Comparison of ENCODE assay signal across 19 cellular contexts in genomic region chr2:32945286-32945685, GRCh38. TPM values are rescaled to one million over a fixed set of nuclear protein-coding genes. Genes with fewer than 3 reads are reported as not detected.
DNase-seq lines count a peak whose midpoint lies in the region; ATAC-seq, FAIRE-seq and TF ChIP-seq lines count a peak whose summit lies in the region.
"Had no signal": no experiment of that assay in that cellular context is flagged by ENCODE, and none has a peak within 500 bp of the region (broad histone marks: within the 10 kb centered on the region; RNA-seq: fewer than 3 reads in every experiment).

No MANE protein-coding gene starts in this region.

- H3K9me3 Mint-ChIP-seq in CD8-positive, alpha-beta memory T cell: no peaks in the 10 kb centered on the region

- H3K27ac Mint-ChIP-seq in CD8-positive, alpha-beta memory T cell: no peak overlapping the region
- H3K27ac Mint-ChIP-seq in T-helper 17 cell: no peak overlapping the region
- H3K27ac Mint-ChIP-seq: H9 had no signal

- peaks cover 4 to 8% (median 7%) of the 10 kb centered on the region in 3 donors for H3K4me1 Mint-ChIP-seq in CD8-positive, alpha-beta memory T cell
- peaks cover 5% of the 10 kb centered on the region for H3K4me1 Mint-ChIP-seq in T-helper 17 cell

- no peak for ATAC-seq in T-helper 17 cell
- no peak for ATAC-seq in gastroesophageal sphincter
- ATAC-seq: Panc1 had no signal

- H3K4me3 Mint-ChIP-seq in CD8-positive, alpha-beta memory T cell: peak overlapping the region in 4 of 7 donors; percentile 7 to 21 (median 17)
- H3K4me3 Mint-ChIP-seq in T-helper 17 cell: peak overlapping the region; percentile 19

- no peak for TF ChIP-seq POLR2A in gastroesophageal sphincter (IDR thresholded peaks at IDR 0.05)

- TF ChIP-seq EP300 in gastroesophageal sphincter (IDR thresholded peaks at IDR 0.05): no peak

- no peaks in the 10 kb centered on the region for H3K4me1 ChIP-seq in CD8-positive, alpha-beta memory T cell (ENCODE audit: insufficient read depth, low read length)
- H3K4me1 ChIP-seq in small intestine (ENCODE audit: control insufficient read depth in 2 of 2, insufficient read depth in 1 of 2, low read depth in 1 of 2, low read length in 1 of 2): no peaks in the 10 kb centered on the region
- H3K4me1 ChIP-seq in gastroesophageal sphincter: peaks cover 0 to 32% (median 0%) of the 10 kb centered on the region in 3 donors

- no peaks in the 10 kb centered on the region for H3K9me3 ChIP-seq in CD8-positive, alpha-beta memory T cell (ENCODE audit: low read length)
- H3K9me3 ChIP-seq in T-helper 17 cell (ENCODE audit: control insufficient read depth, low read length, poor library complexity, severe bottlenecking) (no peaks in the 10 kb centered on the region), small intestine (ENCODE audit: control insufficient read depth, low read depth) (no peaks in the 10 kb centered on the region), gastroesophageal sphincter (no peaks in the 10 kb centered on the region)
- H3K9me3 ChIP-seq: SJSA1 had no signal

- no peak for TF ChIP-seq CTCF in gastroesophageal sphincter (IDR thresholded peaks at IDR 0.05)

- H3K27me3 ChIP-seq in CD8-positive, alpha-beta memory T cell (ENCODE audit: insufficient read depth, low read length, poor library complexity, severe bottlenecking): peaks cover 9% of the 10 kb centered on the region
- H3K27me3 ChIP-seq in small intestine (ENCODE audit: control insufficient read depth in 2 of 2, insufficient read depth in 2 of 2, low read length in 2 of 2) (peaks cover 0 to 2% of the 10 kb centered on the region in 2 donors), gastroesophageal sphincter (no peaks in the 10 kb centered on the region)
- H3K27me3 ChIP-seq: SJSA1 had no signal

- no peak for FAIRE-seq in small intestine (lab: Jason Lieb, UNC)

- DNase-seq in CD8-positive, alpha-beta memory T cell: no peak
- DNase-seq in T-helper 17 cell (no peak), mucosa of gallbladder (ENCODE audit: low spot score) (peak; percentile 74), small intestine (peak; percentile 25)
- DNase-seq in stimulated activated CD4-positive, alpha-beta T cell treated with anti-CD3 and anti-CD28 coated beads, Interleukin-12 subunit alpha, Interleukin-12 subunit beta, amount 100 ng/mL, for 4 hours: no peak
- DNase-seq in activated CD8-positive, alpha-beta memory T cell treated with anti-CD3 and anti-CD28 coated beads, Interleukin-2, amount 50 U/mL, for 4 hours: no peak
- DNase-seq: COR-L47, GDM1, Karpas-422, NCI-H1436, NCI-H1930, NCI-H345, NCI-H526 had no signal

- peaks cover 12 to 44% of the 10 kb centered on the region in 2 donors for H3K27me3 Mint-ChIP-seq in CD8-positive, alpha-beta memory T cell
- peaks cover 33% of the 10 kb centered on the region for H3K27me3 Mint-ChIP-seq in T-helper 17 cell

- WGBS in small intestine, 3 donors: 69 to 88% (median 73%) methylated on average over 2 of the region's 2 CpGs
- WGBS in gastroesophageal sphincter (ENCODE audit: low coverage in 1 of 2), 2 donors: 95 to 100% methylated on average over 2 of the region's 2 CpGs

- CTCF ChIA-PET in CD8-positive, alpha-beta memory T cell (lab: Charles Lee): interaction anchor here (0.8 kb wide), 1 partner anchor 34 kb away, joined by 3 read pairs; no protein-coding TSS in a partner anchor

- H3K4me3 ChIP-seq in CD8-positive, alpha-beta memory T cell (ENCODE audit: low read length): no peak overlapping the region
- H3K4me3 ChIP-seq in small intestine (ENCODE audit: low read depth in 1 of 2, low read length in 2 of 2) (no peak overlapping the region), gastroesophageal sphincter (no peak overlapping the region)
- H3K4me3 ChIP-seq: BLaER1 treated with 17β-estradiol and CSF1 and Interleukin-3, amounts not matched to agents 10 nM and 100 nM; SJSA1 had no signal

- no peaks in the 10 kb centered on the region for H3K36me3 ChIP-seq in CD8-positive, alpha-beta memory T cell (ENCODE audit: insufficient read depth, low read length)
- H3K36me3 ChIP-seq in small intestine (ENCODE audit: control insufficient read depth in 2 of 2, insufficient read depth in 2 of 2, low read length in 2 of 2) (no peaks in the 10 kb centered on the region), gastroesophageal sphincter (no peaks in the 10 kb centered on the region)
- H3K36me3 ChIP-seq: BLaER1 treated with 17β-estradiol and CSF1 and Interleukin-3, amounts not matched to agents 10 nM and 100 nM; SJSA1 had no signal

- no peak overlapping the region for H3K27ac ChIP-seq in CD8-positive, alpha-beta memory T cell (ENCODE audit: low read depth, low read length)
- no peak overlapping the region for H3K27ac ChIP-seq in small intestine (ENCODE audit: low read depth in 1 of 2, low read length in 1 of 2)
- H3K27ac ChIP-seq in gastroesophageal sphincter: no peak overlapping the region
- H3K27ac ChIP-seq: BLaER1 treated with 17β-estradiol and CSF1 and Interleukin-3, amounts not matched to agents 10 nM and 100 nM; HL-60; SJSA1 had no signal

- POLR2A ChIA-PET in CD8-positive, alpha-beta memory T cell (lab: Charles Lee): no interaction called here

- peaks cover 0 to 3% (median 0%) of the 10 kb centered on the region in 3 donors for H3K36me3 Mint-ChIP-seq in CD8-positive, alpha-beta memory T cell
- peaks cover 3% of the 10 kb centered on the region for H3K36me3 Mint-ChIP-seq in T-helper 17 cell (ENCODE audit: low read depth)

RNA-seq across cellular contexts. Expression of gene LTBP1, which starts 1.5 kb away (rescaled TPM):
- total RNA-seq in CD8-positive, alpha-beta memory T cell: not detected
- polyA plus RNA-seq in CD8-positive, alpha-beta memory T cell: not detected
- total RNA-seq in T-helper 17 cell (10 to 100 TPM in 1 of 2 donors, 1 to 10 TPM in 1; 2.2 to 33.8 TPM), mucosa of gallbladder (205 TPM), gastroesophageal sphincter (100 to 1,000 TPM; 238 to 493 (median 378) TPM)
- 10 to 100 TPM in 1 of 3 donors, 1 to 10 TPM in 1, under 1 TPM in 1; 0.67 to 12.1 (median 2.4) TPM for polyA plus RNA-seq in small intestine

Comparison
In these comparisons a context has a peak if more than half of its experiments do, and no peak if none do; other contexts are left out.
1. DNase-seq: peak in mucosa of gallbladder (single experiment) and small intestine (single experiment); none in CD8-positive, alpha-beta memory T cell (0 of 5), T-helper 17 cell (0 of 3), stimulated activated CD4-positive, alpha-beta T cell treated with anti-CD3 and anti-CD28 coated beads, Interleukin-12 subunit alpha, Interleukin-12 subunit beta, amount 100 ng/mL, for 4 hours (single experiment) and activated CD8-positive, alpha-beta memory T cell treated with anti-CD3 and anti-CD28 coated beads, Interleukin-2, amount 50 U/mL, for 4 hours (single experiment).